ENCODE assay signal across 1 cellular context in the genomic region with DNA sequence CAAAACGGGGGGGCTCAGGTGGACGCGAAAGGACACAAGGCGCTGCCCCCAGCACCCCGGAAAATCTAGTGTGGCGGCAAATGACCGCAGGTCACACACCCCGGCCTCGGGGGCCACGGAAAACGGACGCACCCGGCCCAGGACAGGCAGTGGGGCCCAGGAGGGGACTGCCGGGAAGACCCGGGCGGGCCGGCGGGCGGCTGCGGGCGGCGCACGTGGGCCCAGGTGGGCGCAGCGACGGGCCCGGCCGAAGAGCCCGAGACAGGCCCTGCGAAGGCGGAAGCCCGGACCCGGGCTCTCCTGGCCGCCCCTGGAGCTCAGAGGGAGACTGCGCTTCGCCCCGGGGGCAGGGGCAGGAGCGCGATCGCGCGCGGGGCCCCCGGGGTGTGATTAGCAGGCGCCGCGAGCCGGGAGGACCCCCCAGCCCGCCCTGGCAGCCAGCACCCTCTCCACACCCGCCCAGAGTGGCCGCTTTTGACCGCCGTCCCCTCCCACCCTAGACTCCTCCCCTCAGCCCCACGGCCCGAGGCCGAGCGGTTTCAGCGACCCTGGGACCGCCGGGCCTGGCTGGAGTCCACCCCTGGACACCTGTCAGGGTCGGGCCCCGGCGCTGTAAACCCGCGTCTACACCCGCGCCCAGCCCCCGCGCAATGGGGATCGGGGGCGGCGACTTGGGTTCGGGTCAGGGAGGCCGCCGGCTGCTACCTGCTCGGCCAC.
TF ChIP-seq lines count a peak whose summit lies in the region.

No MANE protein-coding gene starts in this region.

TF ChIP-seq in HepG2, 621 proteins besides CTCF, POLR2A, EP300 and RAD21 (continued from another document and continues in another):
- TF ChIP-seq, protein P1, sequence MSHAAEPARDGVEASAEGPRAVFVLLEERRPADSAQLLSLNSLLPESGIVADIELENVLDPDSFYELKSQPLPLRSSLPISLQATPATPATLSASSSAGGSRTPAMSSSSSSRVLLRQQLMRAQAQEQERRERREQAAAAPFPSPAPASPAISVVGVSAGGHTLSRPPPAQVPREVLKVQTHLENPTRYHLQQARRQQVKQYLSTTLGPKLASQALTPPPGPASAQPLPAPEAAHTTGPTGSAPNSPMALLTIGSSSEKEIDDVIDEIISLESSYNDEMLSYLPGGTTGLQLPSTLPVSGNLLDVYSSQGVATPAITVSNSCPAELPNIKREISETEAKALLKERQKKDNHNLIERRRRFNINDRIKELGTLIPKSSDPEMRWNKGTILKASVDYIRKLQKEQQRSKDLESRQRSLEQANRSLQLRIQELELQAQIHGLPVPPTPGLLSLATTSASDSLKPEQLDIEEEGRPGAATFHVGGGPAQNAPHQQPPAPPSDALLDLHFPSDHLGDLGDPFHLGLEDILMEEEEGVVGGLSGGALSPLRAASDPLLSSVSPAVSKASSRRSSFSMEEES (CRISPR knock-in tag; IDR thresholded peaks at IDR 0.05) = no peak
- TF ChIP-seq ZNF44 (CRISPR knock-in tag; IDR thresholded peaks at IDR 0.05) (no peak), ZNF746 (CRISPR knock-in tag; IDR thresholded peaks at IDR 0.05) (0 out of 2 replicates have a peak, but pooled peaks have one; percentile 21), SALL1 (CRISPR knock-in tag; IDR thresholded peaks at IDR 0.05) (no peak), ZNF501 (CRISPR knock-in tag; IDR thresholded peaks at IDR 0.05) (no peak), HNRNPK (IDR thresholded peaks at IDR 0.05; ENCODE audit: low read depth, low read length, poor library complexity, severe bottlenecking) (peak; percentile 50), PLRG1 (conservative IDR thresholded peaks at IDR 0.05) (no peak), SRY (CRISPR knock-in tag; IDR thresholded peaks at IDR 0.05) (peak; percentile 50; the same call in 1 of the 2 replicates), FOXA3 (CRISPR knock-in tag; IDR thresholded peaks at IDR 0.05) (no peak), STAT5B (CRISPR knock-in tag; IDR thresholded peaks at IDR 0.05) (no peak), HMGXB3 (CRISPR knock-in tag; IDR thresholded peaks at IDR 0.05; ENCODE audit: borderline replicate concordance) (no peak), PBX3 (CRISPR knock-in tag; IDR thresholded peaks at IDR 0.05; ENCODE audit: borderline replicate concordance) (no peak), HOXA9 (CRISPR knock-in tag; IDR thresholded peaks at IDR 0.05; ENCODE audit: borderline replicate concordance) (no peak), ZNF546 (CRISPR knock-in tag; conservative IDR thresholded peaks at IDR 0.05) (0 out of 2 replicates have a peak, but pooled peaks have one; percentile 24), HNRNPUL1 (IDR thresholded peaks at IDR 0.05; ENCODE audit: low read depth, low read length) (no peak), RERE (CRISPR knock-in tag; IDR thresholded peaks at IDR 0.05; ENCODE audit: low read depth) (no peak), THAP8 (CRISPR knock-in tag; IDR thresholded peaks at IDR 0.05; ENCODE audit: borderline replicate concordance) (no peak), IRF2 (CRISPR knock-in tag; IDR thresholded peaks at IDR 0.05) (no peak), ZNF589 (CRISPR knock-in tag; conservative IDR thresholded peaks at IDR 0.05) (no peak), DMTF1 (CRISPR knock-in tag; IDR thresholded peaks at IDR 0.05) (no peak), U2AF2 (IDR thresholded peaks at IDR 0.05; ENCODE audit: low read depth, low read length) (no peak), FOXC1 (CRISPR knock-in tag; IDR thresholded peaks at IDR 0.05; ENCODE audit: borderline replicate concordance) (no peak), MAFG (CRISPR knock-in tag; IDR thresholded peaks at IDR 0.05) (no peak), ZFX (CRISPR knock-in tag; IDR thresholded peaks at IDR 0.05; ENCODE audit: low read depth) (peak; percentile 72), ZNF704 (CRISPR knock-in tag; IDR thresholded peaks at IDR 0.05; ENCODE audit: borderline replicate concordance) (0 out of 2 replicates have a peak, but pooled peaks have one; percentile 18), RAD51 (IDR thresholded peaks at IDR 0.05; ENCODE audit: borderline replicate concordance) (no peak), ZNF619 (CRISPR knock-in tag; IDR thresholded peaks at IDR 0.05) (no peak), MAX (IDR thresholded peaks at IDR 0.05) (peak; percentile 71), REXO4 (CRISPR knock-in tag; IDR thresholded peaks at IDR 0.05; ENCODE audit: borderline replicate concordance) (no peak), FOXA1 (IDR thresholded peaks at IDR 0.05) (no peak), FOXA1 (CRISPR knock-in tag; IDR thresholded peaks at IDR 0.05) (no peak), ISL2 (CRISPR knock-in tag; IDR thresholded peaks at IDR 0.05) (0 out of 2 replicates have a peak, but pooled peaks have one; percentile 17), GABPA (IDR thresholded peaks at IDR 0.05; ENCODE audit: low read depth, low read length) (no peak), GABPA (CRISPR knock-in tag; IDR thresholded peaks at IDR 0.05; ENCODE audit: low read depth) (no peak)
- TF ChIP-seq, protein P2, sequence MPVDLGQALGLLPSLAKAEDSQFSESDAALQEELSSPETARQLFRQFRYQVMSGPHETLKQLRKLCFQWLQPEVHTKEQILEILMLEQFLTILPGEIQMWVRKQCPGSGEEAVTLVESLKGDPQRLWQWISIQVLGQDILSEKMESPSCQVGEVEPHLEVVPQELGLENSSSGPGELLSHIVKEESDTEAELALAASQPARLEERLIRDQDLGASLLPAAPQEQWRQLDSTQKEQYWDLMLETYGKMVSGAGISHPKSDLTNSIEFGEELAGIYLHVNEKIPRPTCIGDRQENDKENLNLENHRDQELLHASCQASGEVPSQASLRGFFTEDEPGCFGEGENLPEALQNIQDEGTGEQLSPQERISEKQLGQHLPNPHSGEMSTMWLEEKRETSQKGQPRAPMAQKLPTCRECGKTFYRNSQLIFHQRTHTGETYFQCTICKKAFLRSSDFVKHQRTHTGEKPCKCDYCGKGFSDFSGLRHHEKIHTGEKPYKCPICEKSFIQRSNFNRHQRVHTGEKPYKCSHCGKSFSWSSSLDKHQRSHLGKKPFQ (CRISPR knock-in tag; IDR thresholded peaks at IDR 0.05; ENCODE audit: insufficient replicate concordance) = peak; percentile 28
